11 cellular contexts compared by ENCODE assay signal in genomic region chr1:225849905-225850304, GRCh38. TPM values are rescaled to one million over a fixed set of nuclear protein-coding genes. Genes with fewer than 3 reads are reported as not detected.
A peak's percentile ranks its signal among the peaks of the same experiment; 100 is the strongest.
DNase-seq lines count a peak whose midpoint lies in the region; ATAC-seq, FAIRE-seq and TF ChIP-seq lines count a peak whose summit lies in the region.
"Had no signal": no experiment of that assay in that cellular context is flagged by ENCODE, and none has a peak within 500 bp of the region (broad histone marks: within the 10 kb centered on the region; RNA-seq: fewer than 3 reads in every experiment).

No MANE protein-coding gene starts in this region.

- TF ChIP-seq POLR2A in H54 (IDR thresholded peaks at IDR 0.05; ENCODE audit: low read depth, low read length) = no peak

- POLR2A ChIA-PET in HEK293 (lab: Yijun Ruan, JAX) = interaction anchor here (0.9 to 1.6 kb wide), 3 partner anchors 8 to 37 kb away, joined by 3 to 5 read pairs (median 4); partner anchors contain the start of gene TMEM63A
- POLR2A ChIA-PET in naive thymus-derived CD4-positive, alpha-beta T cell (lab: Charles Lee) = interaction anchor here (1.4 to 3.8 kb wide), 4 partner anchors 24 to 150 kb away, joined by 4 to 21 read pairs (median 12); partner anchors contain the start of genes SRP9 and TMEM63A

- no peak overlapping the region for H3K4me3 Mint-ChIP-seq in activated naive CD8-positive, alpha-beta T cell treated with anti-CD3 and anti-CD28 coated beads for 36 hours
- H3K4me3 Mint-ChIP-seq in naive thymus-derived CD4-positive, alpha-beta T cell = peak overlapping the region in 9 of 10 donors; percentile 5 to 78 (median 51)

- H3K4me3 ChIP-seq in BLaER1 (no peak overlapping the region), HEK293 (ENCODE audit: low read depth, low read length) (no peak overlapping the region), H7 (ENCODE audit: insufficient read depth, low read depth, low read length) (no peak overlapping the region)
- no peak overlapping the region for H3K4me3 ChIP-seq in naive thymus-derived CD4-positive, alpha-beta T cell (ENCODE audit: low read length)
- H3K4me3 ChIP-seq: sigmoid colon had no signal

- H3K9ac ChIP-seq in BLaER1 = no peak overlapping the region

- no peak for TF ChIP-seq CTCF in HEK293 (tag by site-specific recombination; IDR thresholded peaks at IDR 0.05)

- H3K4me1 Mint-ChIP-seq in activated naive CD8-positive, alpha-beta T cell treated with anti-CD3 and anti-CD28 coated beads for 36 hours = peaks cover 47% of the 10 kb centered on the region
- peaks cover 24 to 71% (median 52%) of the 10 kb centered on the region in 7 donors for H3K4me1 Mint-ChIP-seq in naive thymus-derived CD4-positive, alpha-beta T cell

- intact Hi-C loops in naive thymus-derived CD4-positive, alpha-beta T cell (cut with micrococcal nuclease) = loop anchor here (2.0 to 5.0 kb wide), 5 partner anchors 17 to 373 kb away; partner anchors contain the start of gene SRP9 (in 2 of the 2)

- H3K27me3 Mint-ChIP-seq in activated naive CD8-positive, alpha-beta T cell treated with anti-CD3 and anti-CD28 coated beads for 36 hours = no peaks in the 10 kb centered on the region
- no peaks in the 10 kb centered on the region for H3K27me3 Mint-ChIP-seq in naive thymus-derived CD4-positive, alpha-beta T cell

- peak overlapping the region; percentile 51 for H3K27ac Mint-ChIP-seq in activated naive CD8-positive, alpha-beta T cell treated with anti-CD3 and anti-CD28 coated beads for 36 hours
- peak overlapping the region in 8 of 9 donors; percentile 84 to 98 (median 91) for H3K27ac Mint-ChIP-seq in naive thymus-derived CD4-positive, alpha-beta T cell

- FAIRE-seq in H54 (lab: Jason Lieb, UNC) = no peak

- H3K4me1 ChIP-seq in BLaER1 = peaks cover 89% of the 10 kb centered on the region
- H3K4me1 ChIP-seq in HEK293 (ENCODE audit: control insufficient read depth, insufficient read depth, low read length) = no peaks in the 10 kb centered on the region
- H3K4me1 ChIP-seq in naive thymus-derived CD4-positive, alpha-beta T cell (ENCODE audit: control insufficient read depth in 2 of 2, insufficient read depth in 2 of 2, low read length in 2 of 2) = peaks cover 31 to 49% of the 10 kb centered on the region in 2 donors

- no peaks in the 10 kb centered on the region for H3K27me3 ChIP-seq in BLaER1
- no peaks in the 10 kb centered on the region for H3K27me3 ChIP-seq in naive thymus-derived CD4-positive, alpha-beta T cell (ENCODE audit: control insufficient read depth in 2 of 2, insufficient read depth in 2 of 2, low read length in 2 of 2)
- no peaks in the 10 kb centered on the region for H3K27me3 ChIP-seq in H7 (ENCODE audit: control insufficient read depth, insufficient read depth, low read length)
- H3K27me3 ChIP-seq: sigmoid colon had no signal

- peak; percentile 40 for DNase-seq in activated naive CD8-positive, alpha-beta T cell treated with anti-CD3 and anti-CD28 coated beads for 36 hours
- DNase-seq in naive thymus-derived CD4-positive, alpha-beta T cell = peak in 2 of 9 donors; percentile 28 to 35
- DNase-seq in H7 (no peak), H54 (ENCODE audit: insufficient read length, low spot score) (no peak)
- DNase-seq: DMS79 treated with DMSO at 0.1 percent for 48 hours, sigmoid colon had no signal

- peaks cover 70% of the 10 kb centered on the region for H3K36me3 ChIP-seq in BLaER1
- peaks cover 4 to 68% of the 10 kb centered on the region in 2 experiments; a peak in 2 of 3 replicates for H3K36me3 ChIP-seq in HEK293 (ENCODE audit: control insufficient read depth in 2 of 2, insufficient read depth in 1 of 2, low read length in 2 of 2)
- H3K36me3 ChIP-seq in naive thymus-derived CD4-positive, alpha-beta T cell (ENCODE audit: control insufficient read depth in 2 of 3, insufficient read depth in 3 of 3, low read length in 3 of 3) = peaks cover 26 to 95% (median 29%) of the 10 kb centered on the region in 3 experiments
- peaks cover 72% of the 10 kb centered on the region for H3K36me3 ChIP-seq in H7 (replicated peaks; ENCODE audit: control insufficient read depth, insufficient read depth, low read length)

- ATAC-seq in naive thymus-derived CD4-positive, alpha-beta T cell = peak; percentile 28
- ATAC-seq in HG03196 (IDR thresholded peaks at IDR 0.05; ENCODE audit: unreplicated experiment) (no peak), GM18873 (IDR thresholded peaks at IDR 0.05; ENCODE audit: low FRiP score, unreplicated experiment) (no peak)

- H3K27ac ChIP-seq in BLaER1 = peak overlapping the region; percentile 76; the same call in 1 of the 2 replicates
- no peak overlapping the region for H3K27ac ChIP-seq in HEK293 (ENCODE audit: extremely low read depth, low read depth, low read length)
- H3K27ac ChIP-seq in naive thymus-derived CD4-positive, alpha-beta T cell (ENCODE audit: low read depth, low read length) = peak overlapping the region; percentile 63
- H3K27ac ChIP-seq: sigmoid colon, VCaP had no signal

- H3K36me3 Mint-ChIP-seq in activated naive CD8-positive, alpha-beta T cell treated with anti-CD3 and anti-CD28 coated beads for 36 hours = peaks cover 49% of the 10 kb centered on the region
- peaks cover 14 to 55% (median 26%) of the 10 kb centered on the region in 5 donors for H3K36me3 Mint-ChIP-seq in naive thymus-derived CD4-positive, alpha-beta T cell

- H3K9me3 ChIP-seq in BLaER1 (peaks cover 10% of the 10 kb centered on the region), HEK293 (ENCODE audit: control insufficient read depth, insufficient read depth, low read depth, low read length) (no peaks in the 10 kb centered on the region)
- no peaks in the 10 kb centered on the region for H3K9me3 ChIP-seq in naive thymus-derived CD4-positive, alpha-beta T cell (ENCODE audit: control insufficient read depth in 2 of 3, low read length in 3 of 3)
- H3K9me3 ChIP-seq: sigmoid colon had no signal

- no peaks in the 10 kb centered on the region for H4K20me1 ChIP-seq in BLaER1

- peak overlapping the region; percentile 90 for H3K4me2 ChIP-seq in BLaER1

- H3K9me3 Mint-ChIP-seq in activated naive CD8-positive, alpha-beta T cell treated with anti-CD3 and anti-CD28 coated beads for 36 hours = peaks cover 2% of the 10 kb centered on the region
- peaks cover 0 to 2% (median 0%) of the 10 kb centered on the region in 11 donors for H3K9me3 Mint-ChIP-seq in naive thymus-derived CD4-positive, alpha-beta T cell

- CTCF ChIA-PET in HEK293 (lab: Yijun Ruan, JAX) = interaction anchor here (0.6 to 8.2 kb wide), 6 partner anchors 27 to 378 kb away, joined by 3 to 104 read pairs (median 3); no protein-coding TSS in a partner anchor
- CTCF ChIA-PET in naive thymus-derived CD4-positive, alpha-beta T cell (lab: Charles Lee) = interaction anchor here (1.0 to 1.4 kb wide), 2 partner anchors 61 to 72 kb away, joined by 3 to 5 read pairs; partner anchors contain the start of gene SRP9

TF ChIP-seq in HEK293, 187 proteins besides CTCF, POLR2A, EP300 and RAD21 (continues in another document):
- TF ChIP-seq ZNF248 (tag by site-specific recombination; IDR thresholded peaks at IDR 0.05) (0 out of 2 replicates have a peak, but pooled peaks have one; percentile 30), ZNF548 (tag by site-specific recombination; IDR thresholded peaks at IDR 0.05) (no peak), KLF17 (tag by site-specific recombination; IDR thresholded peaks at IDR 0.05) (no peak), ZNF335 (tag by site-specific recombination; conservative IDR thresholded peaks at IDR 0.05) (peak; percentile 46; the same call in 1 of the 2 replicates), ZNF660 (tag by site-specific recombination; IDR thresholded peaks at IDR 0.05) (0 out of 2 replicates have a peak, but pooled peaks have one; percentile 34), ZBTB17 (tag by site-specific recombination; IDR thresholded peaks at IDR 0.05) (peak; percentile 48; the same call in 1 of the 2 replicates)

RNA-seq across cellular contexts. Expression of gene TMEM63A, which starts 32.3 kb away (rescaled TPM):
- 10 to 100 TPM; 29.5 to 33.0 TPM for total RNA-seq in activated naive CD8-positive, alpha-beta T cell treated with anti-CD3 and anti-CD28 coated beads for 36 hours
- 100 to 1,000 TPM; 189 to 611 (median 383) TPM for total RNA-seq in naive thymus-derived CD4-positive, alpha-beta T cell
- polyA plus RNA-seq in naive thymus-derived CD4-positive, alpha-beta T cell = 10 to 100 TPM; 55.0 to 85.3 TPM
- total RNA-seq in H7 (2014; rRNA removed; shearing (Covaris generic)) = 101 and 154 TPM in 2 replicates

RNA-seq across cellular contexts. Expression of gene LEFTY1, which starts 39.0 kb away (rescaled TPM):
- under 1 TPM in 1 of 2 experiments, not detected in 1; 0.39 TPM for total RNA-seq in activated naive CD8-positive, alpha-beta T cell treated with anti-CD3 and anti-CD28 coated beads for 36 hours
- total RNA-seq in naive thymus-derived CD4-positive, alpha-beta T cell = under 1 TPM in 2 of 5 experiments, not detected in 3; 0.84 to 0.85 TPM
- not detected for polyA plus RNA-seq in naive thymus-derived CD4-positive, alpha-beta T cell
- 2,746 and 3,860 TPM in 2 replicates for total RNA-seq in H7 (2014; rRNA removed; shearing (Covaris generic))
- total RNA-seq: sigmoid colon had no signal

RNA-seq across cellular contexts. Expression of gene EPHX1, which starts 40.0 kb away (rescaled TPM):
- total RNA-seq in activated naive CD8-positive, alpha-beta T cell treated with anti-CD3 and anti-CD28 coated beads for 36 hours = 1 to 10 TPM; 2.7 to 4.3 TPM
- 1 to 10 TPM; 1.5 to 3.2 (median 2.0) TPM for total RNA-seq in naive thymus-derived CD4-positive, alpha-beta T cell
- under 1 TPM; 0.66 to 0.83 TPM for polyA plus RNA-seq in naive thymus-derived CD4-positive, alpha-beta T cell
- total RNA-seq in H7 (2014; rRNA removed; shearing (Covaris generic)) = 41.6 and 52.1 TPM in 2 replicates

Comparison
In these comparisons a context has a peak if more than half of its experiments do, and no peak if none do; other contexts are left out.
1. RNA of gene LEFTY1, which starts 39.0 kb away (total RNA-seq): 2,746 to 3,860 TPM in H7; 0.39 TPM in activated naive CD8-positive, alpha-beta T cell treated with anti-CD3 and anti-CD28 coated beads for 36 hours and 0.84 to 0.85 TPM in naive thymus-derived CD4-positive, alpha-beta T cell; every median in the first group is over 1,000 times any median in the second.